ENCODE assay signal across 23 cellular contexts in genomic region chr11:120285256-120285655, GRCh38. TPM values are rescaled to one million over a fixed set of nuclear protein-coding genes. Genes with fewer than 3 reads are reported as not detected.
"Had no signal": no experiment of that assay in that cellular context is flagged by ENCODE, and none has a peak within 500 bp of the region (broad histone marks: within the 10 kb centered on the region; RNA-seq: fewer than 3 reads in every experiment).

No MANE protein-coding gene starts in this region.

- H3K4me1 Mint-ChIP-seq: stimulated activated naive B cell treated with anti-CD40 and anti-IgM and Interleukin-4, amounts not matched to agents 10 μg/mL and 1 μg/mL and 100 μg/mL, for 72 hours had no signal

- H3K27me3 ChIP-seq: colonic mucosa, esophagus squamous epithelium, right atrium auricular region, stomach, transverse colon had no signal

- H3K27ac ChIP-seq: colonic mucosa, esophagus squamous epithelium, foreskin keratinocyte, heart left ventricle, neutrophil, right atrium auricular region, sigmoid colon, skin epidermis, stomach, thoracic aorta, transverse colon had no signal

- H3K9me3 Mint-ChIP-seq: stimulated activated naive B cell treated with anti-CD40 and anti-IgM and Interleukin-4, amounts not matched to agents 10 μg/mL and 1 μg/mL and 100 μg/mL, for 72 hours had no signal

- DNase-seq: colonic mucosa; dermis blood vessel endothelial cell; esophagus squamous epithelium; foreskin keratinocyte; heart left ventricle; hippocampal formation; kidney glomerular epithelial cell; mesendoderm; naive thymus-derived CD4-positive, alpha-beta T cell; posterior cingulate gyrus; sigmoid colon; stimulated activated CD4-positive, alpha-beta T cell treated with anti-CD3 and anti-CD28 coated beads, Interleukin-2, amount 100 ng/mL, for 24 hours; stimulated activated CD4-positive, alpha-beta T cell treated with anti-CD3 and anti-CD28 coated beads, Interleukin-4, amount 100 ng/mL, for 4 hours; stimulated activated naive B cell treated with anti-CD40 and anti-IgM and Interleukin-4, amounts not matched to agents 10 μg/mL and 1 μg/mL and 100 μg/mL, for 72 hours; stomach; substantia nigra; transverse colon had no signal

- ATAC-seq: foreskin keratinocyte; heart left ventricle; naive thymus-derived CD4-positive, alpha-beta T cell; stimulated activated naive B cell treated with anti-CD40 and anti-IgM and Interleukin-4, amounts not matched to agents 10 μg/mL and 1 μg/mL and 100 μg/mL, for 72 hours had no signal

- H3K9me3 ChIP-seq: colonic mucosa, esophagus squamous epithelium, heart left ventricle, neutrophil, right atrium auricular region, sigmoid colon, stomach, thoracic aorta, transverse colon had no signal

- H3K36me3 ChIP-seq: colonic mucosa, esophagus squamous epithelium, heart left ventricle, neutrophil, right atrium auricular region, sigmoid colon, stomach, thoracic aorta, transverse colon had no signal

- H3K4me3 Mint-ChIP-seq: naive thymus-derived CD4-positive, alpha-beta T cell; stimulated activated naive B cell treated with anti-CD40 and anti-IgM and Interleukin-4, amounts not matched to agents 10 μg/mL and 1 μg/mL and 100 μg/mL, for 72 hours had no signal

- H3K4me1 ChIP-seq: colonic mucosa, foreskin keratinocyte, transverse colon had no signal

- H3K27ac Mint-ChIP-seq: naive thymus-derived CD4-positive, alpha-beta T cell; stimulated activated naive B cell treated with anti-CD40 and anti-IgM and Interleukin-4, amounts not matched to agents 10 μg/mL and 1 μg/mL and 100 μg/mL, for 72 hours had no signal

- H3K36me3 Mint-ChIP-seq: naive thymus-derived CD4-positive, alpha-beta T cell; stimulated activated naive B cell treated with anti-CD40 and anti-IgM and Interleukin-4, amounts not matched to agents 10 μg/mL and 1 μg/mL and 100 μg/mL, for 72 hours had no signal

- H3K4me3 ChIP-seq: colonic mucosa, esophagus squamous epithelium, heart left ventricle, right atrium auricular region, sigmoid colon, skin epidermis, stomach, thoracic aorta, transverse colon had no signal

RNA-seq across cellular contexts. Expression of gene POU2F3, which starts 45.3 kb away (rescaled TPM):
- total RNA-seq: liver, osteocyte, right atrium auricular region, sigmoid colon, thoracic aorta had no signal
